Comparison of ENCODE assay signal across 9 cellular contexts in the genomic region with DNA sequence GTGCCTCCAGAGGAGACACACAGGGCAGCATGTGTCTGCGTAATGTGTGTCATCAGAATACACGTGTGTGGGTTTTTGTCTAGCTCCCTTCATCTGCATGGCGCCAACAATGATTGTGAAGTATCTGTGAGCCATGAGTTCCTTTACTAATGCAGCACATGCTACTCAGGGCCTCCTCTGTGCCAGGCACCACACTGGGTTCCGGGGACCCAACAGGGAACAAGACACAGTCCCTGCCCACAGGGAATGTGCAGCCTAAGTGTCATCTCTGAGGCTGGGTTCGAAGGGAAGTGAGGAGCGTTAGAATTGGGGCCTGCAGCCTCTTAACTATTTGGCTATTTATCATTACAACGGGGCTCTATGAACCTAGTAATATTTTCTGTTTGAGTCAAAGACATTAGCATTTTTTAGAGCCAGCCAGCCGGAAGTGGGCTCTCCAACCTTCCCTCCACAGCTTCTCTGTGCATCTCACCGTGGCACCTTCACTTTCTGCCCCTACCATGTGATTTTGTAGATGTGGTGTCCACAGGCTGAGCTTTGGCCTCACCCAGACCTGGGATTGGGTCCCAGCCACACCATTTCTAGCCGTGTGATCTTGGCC. TPM values are rescaled to one million over a fixed set of nuclear protein-coding genes. Genes with fewer than 3 reads are reported as not detected.
DNase-seq lines count a peak whose midpoint lies in the region; ATAC-seq and TF ChIP-seq lines count a peak whose summit lies in the region.
"Had no signal": no experiment of that assay in that cellular context is flagged by ENCODE, and none has a peak within 500 bp of the region (broad histone marks: within the 10 kb centered on the region; RNA-seq: fewer than 3 reads in every experiment).

No MANE protein-coding gene starts in this region.

- no peak for TF ChIP-seq CTCF in CD8-positive, alpha-beta T cell (IDR thresholded peaks at IDR 0.05)
- TF ChIP-seq CTCF in Loucy (conservative IDR thresholded peaks at IDR 0.05; ENCODE audit: low read length) (no peak), chondrocyte (IDR thresholded peaks at IDR 0.05) (no peak), left ventricle myocardium inferior (IDR thresholded peaks at IDR 0.05; ENCODE audit: borderline replicate concordance) (no peak)

- DNase-seq in CD8-positive, alpha-beta T cell, result peak in 3 of 7 experiments; percentile 22 to 55 (median 32)
- DNase-seq in chondrocyte (ENCODE audit: low spot score) (peak; percentile 42), NCI-H446 treated with DMSO at 0.1 percent for 48 hours (lab: John Stamatoyannopoulos, UW) (no peak), left ventricle myocardium inferior (no peak), islet precursor cell (no peak), NCI-H524 (lab: John Stamatoyannopoulos, UW) (no peak)
- DNase-seq: MM.1S had no signal

- peak overlapping the region; percentile 46; the same call in 1 of the 2 replicates for H2AFZ ChIP-seq in Loucy (ENCODE audit: low read length)

- H3K4me1 ChIP-seq in CD8-positive, alpha-beta T cell (ENCODE audit: insufficient read depth, low read length), result peaks cover 27% of the 10 kb centered on the region
- H3K4me1 ChIP-seq in Loucy (ENCODE audit: insufficient read depth, low read length, poor library complexity, severe bottlenecking), result no peaks in the 10 kb centered on the region
- H3K4me1 ChIP-seq in left ventricle myocardium inferior, result no peaks in the 10 kb centered on the region

- H3F3A ChIP-seq in Loucy (ENCODE audit: low read depth), result no peaks in the 10 kb centered on the region

- H3K27me3 ChIP-seq in CD8-positive, alpha-beta T cell (ENCODE audit: insufficient read depth, low read length), result no peaks in the 10 kb centered on the region
- H3K27me3 ChIP-seq in Loucy (ENCODE audit: insufficient read depth, low read length, poor library complexity, severe bottlenecking) (no peaks in the 10 kb centered on the region), left ventricle myocardium inferior (ENCODE audit: low read depth) (no peaks in the 10 kb centered on the region)

- H3K36me3 Mint-ChIP-seq in CD8-positive, alpha-beta T cell, result no peaks in the 10 kb centered on the region
- H3K36me3 Mint-ChIP-seq in chondrocyte (ENCODE audit: low read depth), result no peaks in the 10 kb centered on the region

- H3K27me3 Mint-ChIP-seq in CD8-positive, alpha-beta T cell (ENCODE audit: low read depth), result no peaks in the 10 kb centered on the region
- H3K27me3 Mint-ChIP-seq in chondrocyte (ENCODE audit: low read depth), result no peaks in the 10 kb centered on the region

- peak overlapping the region; percentile 65 for H3K4me3 Mint-ChIP-seq in CD8-positive, alpha-beta T cell
- H3K4me3 Mint-ChIP-seq in chondrocyte (ENCODE audit: unreplicated experiment), result no peak overlapping the region

- POLR2A ChIA-PET in CD8-positive, alpha-beta T cell (lab: Charles Lee), result interaction anchor here (0.6 to 2.6 kb wide), 5 partner anchors 11 to 47 kb away, joined by 3 to 13 read pairs (median 3); no protein-coding TSS in a partner anchor

- H3K9ac ChIP-seq in Loucy (ENCODE audit: low read depth, low read length, poor library complexity, severe bottlenecking), result no peak overlapping the region

- H3K4me3 ChIP-seq in CD8-positive, alpha-beta T cell (ENCODE audit: low read depth, low read length), result peak overlapping the region; percentile 11
- H3K4me3 ChIP-seq in Loucy (ENCODE audit: low read length, poor library complexity, severe bottlenecking) (no peak overlapping the region), left ventricle myocardium inferior (no peak overlapping the region)

- no peaks in the 10 kb centered on the region for H3K36me3 ChIP-seq in CD8-positive, alpha-beta T cell (ENCODE audit: insufficient read depth, low read length)
- no peaks in the 10 kb centered on the region for H3K36me3 ChIP-seq in Loucy (ENCODE audit: insufficient read depth, low read length)
- no peaks in the 10 kb centered on the region for H3K36me3 ChIP-seq in left ventricle myocardium inferior

- CTCF ChIA-PET in CD8-positive, alpha-beta T cell (lab: Charles Lee), result interaction anchor here (0.8 to 3.0 kb wide), 2 partner anchors 30 to 49 kb away, joined by 4 to 14 read pairs; no protein-coding TSS in a partner anchor

- H3K4me1 Mint-ChIP-seq in CD8-positive, alpha-beta T cell (ENCODE audit: low read depth), result peaks cover 24% of the 10 kb centered on the region
- H3K4me1 Mint-ChIP-seq in chondrocyte (ENCODE audit: low read depth), result peaks cover 4% of the 10 kb centered on the region

- no peaks in the 10 kb centered on the region for H4K20me1 ChIP-seq in Loucy (ENCODE audit: insufficient read depth, low read length, poor library complexity, severe bottlenecking)

- no peaks in the 10 kb centered on the region for H3K9me3 ChIP-seq in CD8-positive, alpha-beta T cell (ENCODE audit: low read length)
- no peaks in the 10 kb centered on the region for H3K9me3 ChIP-seq in Loucy (ENCODE audit: insufficient read depth, low read depth, low read length)
- H3K9me3 ChIP-seq in left ventricle myocardium inferior (replicated peaks), result no peaks in the 10 kb centered on the region

- no peaks in the 10 kb centered on the region for H3K9me3 Mint-ChIP-seq in CD8-positive, alpha-beta T cell
- no peaks in the 10 kb centered on the region for H3K9me3 Mint-ChIP-seq in chondrocyte (ENCODE audit: low read depth)

- H3K4me2 ChIP-seq in Loucy (ENCODE audit: low read depth, low read length, poor library complexity, severe bottlenecking), result no peak overlapping the region

- ATAC-seq in CD8-positive, alpha-beta T cell, result peak; percentile 34
- ATAC-seq in GM21390 (IDR thresholded peaks at IDR 0.05; ENCODE audit: unreplicated experiment), result peak; percentile 47

- H3K79me2 ChIP-seq in Loucy (ENCODE audit: insufficient read depth, low read length), result no peaks in the 10 kb centered on the region

- peak overlapping the region; percentile 50 for H3K27ac ChIP-seq in CD8-positive, alpha-beta T cell (ENCODE audit: low read depth, low read length)
- H3K27ac ChIP-seq in left ventricle myocardium inferior (replicated peaks), result no peak overlapping the region

- intact Hi-C loops in CD8-positive, alpha-beta T cell (cut with DNase I, micrococcal nuclease), result loop anchor here (2.0 kb wide), 2 partner anchors 45 to 49 kb away; a partner anchor contains a TSS
- intact Hi-C loops in left ventricle myocardium inferior (cut with micrococcal nuclease), result no loop called here

- peak overlapping the region; percentile 91 for H3K27ac Mint-ChIP-seq in CD8-positive, alpha-beta T cell
- no peak overlapping the region for H3K27ac Mint-ChIP-seq in chondrocyte (ENCODE audit: unreplicated experiment)

- no peaks in the 10 kb centered on the region for H3K9me2 ChIP-seq in Loucy (replicated peaks; ENCODE audit: low read depth, low read length)

RNA-seq across cellular contexts. Expression of a gene that starts 43.9 kb away (rescaled TPM):
- total RNA-seq in CD8-positive, alpha-beta T cell, result 100 to 1,000 TPM; 570 to 583 TPM
- 10.3 to 16.1 TPM (median 16.0 TPM) in 3 replicates for total RNA-seq in chondrocyte
- 37.2 TPM for total RNA-seq in left ventricle myocardium inferior

RNA-seq across cellular contexts. Expression of a gene that starts 55.4 kb away (rescaled TPM):
- total RNA-seq in CD8-positive, alpha-beta T cell, result 1 to 10 TPM; 4.6 to 5.8 TPM
- 40.0 to 43.3 TPM (median 43.2 TPM) in 3 replicates for total RNA-seq in chondrocyte
- 51.2 TPM for total RNA-seq in left ventricle myocardium inferior

Comparison
In these comparisons a context has a peak if more than half of its experiments do, and no peak if none do; other contexts are left out.
1. RNA of a gene that starts 43.9 kb away (total RNA-seq): 570 to 583 TPM in CD8-positive, alpha-beta T cell; 37.2 TPM in left ventricle myocardium inferior (single experiment) and 10.3 to 16.1 TPM in chondrocyte; every median in the first group is over 10 times any median in the second.